17 cellular contexts compared by ENCODE assay signal in genomic region chr12:132049442-132049841, GRCh38.
A peak's percentile ranks its signal among the peaks of the same experiment; 100 is the strongest.
DNase-seq lines count a peak whose midpoint lies in the region; ATAC-seq and TF ChIP-seq lines count a peak whose summit lies in the region.
"Had no signal": no experiment of that assay in that cellular context is flagged by ENCODE, and none has a peak within 500 bp of the region (broad histone marks: within the 10 kb centered on the region; RNA-seq: fewer than 3 reads in every experiment).

No MANE protein-coding gene starts in this region.

- no CpG with 5 or more reads among the region's 2 CpGs for WGBS in H9 (ENCODE audit: extremely low coverage, insufficient read length, low lambda C conversion rate)
- no CpG with 5 or more reads among the region's 2 CpGs for WGBS in mesendoderm (ENCODE audit: extremely low coverage, insufficient coverage, low lambda C conversion rate)

- TF ChIP-seq CTCF in H9 (conservative IDR thresholded peaks at IDR 0.05) (no peak), WTC11 (IDR thresholded peaks at IDR 0.05) (no peak), upper lobe of right lung (IDR thresholded peaks at IDR 0.05) (no peak)

- H3K23me2 ChIP-seq in H9 (ENCODE audit: insufficient read length, low read depth, low read length, poor library complexity, severe bottlenecking) = no peaks in the 10 kb centered on the region

- no peak overlapping the region for H3K27ac ChIP-seq in H9 (ENCODE audit: insufficient read length, low read depth, low read length)
- H3K27ac ChIP-seq in mesendoderm (ENCODE audit: low read depth, low read length) = no peak overlapping the region
- H3K27ac ChIP-seq in upper lobe of right lung = no peak overlapping the region
- no peak overlapping the region for H3K27ac ChIP-seq in effector memory CD4-positive, alpha-beta T cell (ENCODE audit: insufficient read depth, low read length, poor library complexity, severe bottlenecking)
- H3K27ac ChIP-seq: BLaER1 treated with 17β-estradiol and CSF1 and Interleukin-3, amounts not matched to agents 10 nM and 100 nM; GM23248 had no signal

- H4K91ac ChIP-seq in H9 (ENCODE audit: insufficient read length, low read depth, low read length) = peak overlapping the region; percentile 39

- no peaks in the 10 kb centered on the region for H4K20me1 ChIP-seq in H9 (ENCODE audit: control insufficient read depth, insufficient read depth, insufficient read length)

- H2BK12ac ChIP-seq in H9 (ENCODE audit: insufficient read length, low read depth, low read length) = no peak overlapping the region

- no peak overlapping the region for H3K18ac ChIP-seq in H9 (ENCODE audit: insufficient read length, low read depth, low read length)
- H3K18ac ChIP-seq in mesendoderm (ENCODE audit: low read length) = no peak overlapping the region

- H3K56ac ChIP-seq in H9 (ENCODE audit: insufficient read length, low read depth, low read length) (no peak overlapping the region), mesendoderm (ENCODE audit: low read length) (no peak overlapping the region)

- CTCF ChIA-PET in WTC11 (lab: Charles Lee) = no interaction called here
- CTCF ChIA-PET in activated CD8-positive, alpha-beta memory T cell treated with anti-CD3 and anti-CD28 coated beads, Interleukin-2, amount 10 ng/mL, durations not matched to agents 7 days and 5 days (lab: Charles Lee) = no interaction called here

- H3K14ac ChIP-seq in H9 (ENCODE audit: insufficient read depth, low read length) = no peak overlapping the region

- H3K27me3 Mint-ChIP-seq in H9 (ENCODE audit: low read depth) = no peaks in the 10 kb centered on the region
- H3K27me3 Mint-ChIP-seq in WTC11 (ENCODE audit: low read depth) = no peaks in the 10 kb centered on the region
- no peaks in the 10 kb centered on the region for H3K27me3 Mint-ChIP-seq in activated CD8-positive, alpha-beta memory T cell treated with anti-CD3 and anti-CD28 coated beads, Interleukin-2, amount 10 ng/mL, durations not matched to agents 7 days and 5 days
- H3K27me3 Mint-ChIP-seq in immature natural killer cell (ENCODE audit: low read depth in 3 of 3) = peaks cover 0 to 3% (median 1%) of the 10 kb centered on the region in 3 donors
- H3K27me3 Mint-ChIP-seq: B cell; CD4-positive, CD25-positive, alpha-beta regulatory T cell had no signal

- H3K9me3 ChIP-seq in H9 (ENCODE audit: control insufficient read depth, low read depth, low read length) = no peaks in the 10 kb centered on the region
- H3K9me3 ChIP-seq in upper lobe of right lung = no peaks in the 10 kb centered on the region
- H3K9me3 ChIP-seq in effector memory CD4-positive, alpha-beta T cell (ENCODE audit: control insufficient read depth, low read length) = no peaks in the 10 kb centered on the region

- POLR2A ChIA-PET in WTC11 (lab: Charles Lee) = no interaction called here

- no peak overlapping the region for H2BK15ac ChIP-seq in H9 (ENCODE audit: low read depth, low read length)
- H2BK15ac ChIP-seq in mesendoderm (replicated peaks; ENCODE audit: low read depth) = no peak overlapping the region

- peak overlapping the region; percentile 1 for H4K5ac ChIP-seq in H9 (ENCODE audit: insufficient read length, low read depth, low read length)
- no peak overlapping the region for H4K5ac ChIP-seq in mesendoderm (ENCODE audit: low read length)

- H2AK5ac ChIP-seq in H9 (ENCODE audit: insufficient read length, low read length) = no peak overlapping the region
- no peak overlapping the region for H2AK5ac ChIP-seq in mesendoderm (ENCODE audit: low read length)

- H3K79me2 ChIP-seq in H9 (ENCODE audit: insufficient read depth, low read length) = peaks cover 5% of the 10 kb centered on the region
- no peaks in the 10 kb centered on the region for H3K79me2 ChIP-seq in mesendoderm (ENCODE audit: control insufficient read depth, insufficient read depth, low read length)

- H3K4ac ChIP-seq in H9 (ENCODE audit: low read depth, low read length) (no peak overlapping the region; the same call in 1 of the 2 replicates), mesendoderm (ENCODE audit: low read depth, low read length) (no peak overlapping the region)

- H2AFZ ChIP-seq in H9 (ENCODE audit: low read length) = no peak overlapping the region
- H2AFZ ChIP-seq: GM23248 had no signal

- no peak for DNase-seq in H9
- no peak for DNase-seq in WTC11 (ENCODE audit: low spot score)
- no peak for DNase-seq in mesendoderm
- DNase-seq in upper lobe of right lung = peak; percentile 31
- no peak for DNase-seq in effector memory CD4-positive, alpha-beta T cell
- no peak for DNase-seq in activated CD8-positive, alpha-beta memory T cell treated with anti-CD3 and anti-CD28 coated beads, Interleukin-2, amount 10 ng/mL, durations not matched to agents 7 days and 5 days
- no peak for DNase-seq in immature natural killer cell
- DNase-seq: CD4-positive, CD25-positive, alpha-beta regulatory T cell; CD8-positive, alpha-beta memory T cell; COR-L47; DMS 273 treated with DMSO at 0.1 percent for 48 hours; DND-41; EL; GM23248; H7 had no signal

- no peak overlapping the region for H3K4me2 ChIP-seq in H9 (ENCODE audit: insufficient read depth, insufficient read length, low read length)
- no peak overlapping the region for H3K4me2 ChIP-seq in mesendoderm (ENCODE audit: low read length)
- H3K4me2 ChIP-seq: BLaER1 treated with 17β-estradiol and CSF1 and Interleukin-3, amounts not matched to agents 10 nM and 100 nM had no signal

- H3K9ac ChIP-seq in H9 (ENCODE audit: extremely low read depth, insufficient read length, low read length) (no peak overlapping the region), mesendoderm (ENCODE audit: low read length) (no peak overlapping the region)
- H3K9ac ChIP-seq: BLaER1 treated with 17β-estradiol and CSF1 and Interleukin-3, amounts not matched to agents 10 nM and 100 nM; GM23248 had no signal

- peaks cover 66 to 86% (median 80%) of the 10 kb centered on the region in 3 experiments for H3K36me3 Mint-ChIP-seq in H9 (ENCODE audit: insufficient read depth in 1 of 3, low read depth in 3 of 3)
- H3K36me3 Mint-ChIP-seq in WTC11 = peaks cover 92% of the 10 kb centered on the region
- H3K36me3 Mint-ChIP-seq in activated CD8-positive, alpha-beta memory T cell treated with anti-CD3 and anti-CD28 coated beads, Interleukin-2, amount 10 ng/mL, durations not matched to agents 7 days and 5 days = peaks cover 48% of the 10 kb centered on the region
- peaks cover 30 to 67% (median 34%) of the 10 kb centered on the region in 3 donors for H3K36me3 Mint-ChIP-seq in immature natural killer cell

- H3K79me1 ChIP-seq in H9 (ENCODE audit: insufficient read depth, low read depth, low read length, poor library complexity, severe bottlenecking) (no peaks in the 10 kb centered on the region), mesendoderm (ENCODE audit: low read length) (peaks cover 6% of the 10 kb centered on the region)

- no peak overlapping the region for H3K23ac ChIP-seq in H9 (ENCODE audit: insufficient read length, low read depth, low read length)
- no peak overlapping the region for H3K23ac ChIP-seq in mesendoderm (ENCODE audit: low read length)

- peaks cover 3 to 8% of the 10 kb centered on the region in 2 experiments; a peak in 3 of 5 replicates for H3K9me3 Mint-ChIP-seq in H9
- peaks cover 17% of the 10 kb centered on the region for H3K9me3 Mint-ChIP-seq in WTC11
- no peaks in the 10 kb centered on the region for H3K9me3 Mint-ChIP-seq in activated CD8-positive, alpha-beta memory T cell treated with anti-CD3 and anti-CD28 coated beads, Interleukin-2, amount 10 ng/mL, durations not matched to agents 7 days and 5 days (ENCODE audit: low read depth)
- no peaks in the 10 kb centered on the region for H3K9me3 Mint-ChIP-seq in immature natural killer cell
- H3K9me3 Mint-ChIP-seq: CD4-positive, CD25-positive, alpha-beta regulatory T cell; CD8-positive, alpha-beta memory T cell had no signal

- H2BK20ac ChIP-seq in H9 (ENCODE audit: low read depth, low read length, poor library complexity, severe bottlenecking) = no peak overlapping the region

- intact Hi-C loops in upper lobe of right lung (cut with DNase I) = no loop called here

- H3K4me3 ChIP-seq in mesendoderm (ENCODE audit: low read length) = no peak overlapping the region
- H3K4me3 ChIP-seq in upper lobe of right lung = no peak overlapping the region
- no peak overlapping the region for H3K4me3 ChIP-seq in effector memory CD4-positive, alpha-beta T cell (ENCODE audit: insufficient read depth, low read depth, low read length, poor library complexity, severe bottlenecking)
- H3K4me3 ChIP-seq: BLaER1 treated with 17β-estradiol and CSF1 and Interleukin-3, amounts not matched to agents 10 nM and 100 nM; GM23248 had no signal

- H3T11ph ChIP-seq in H9 (ENCODE audit: low read length) = no peak overlapping the region

- ATAC-seq in WTC11 (no peak), upper lobe of right lung (no peak)
- no peak for ATAC-seq in activated CD8-positive, alpha-beta memory T cell treated with anti-CD3 and anti-CD28 coated beads, Interleukin-2, amount 10 ng/mL, durations not matched to agents 7 days and 5 days

- H3K27me3 ChIP-seq in H9 (ENCODE audit: insufficient read depth, low read length) = no peaks in the 10 kb centered on the region
- no peaks in the 10 kb centered on the region for H3K27me3 ChIP-seq in mesendoderm (ENCODE audit: insufficient read depth, low read length, poor library complexity)
- H3K27me3 ChIP-seq in upper lobe of right lung = no peaks in the 10 kb centered on the region
- H3K27me3 ChIP-seq in effector memory CD4-positive, alpha-beta T cell (replicated peaks; ENCODE audit: control insufficient read depth, insufficient read depth, low read length, poor library complexity, severe bottlenecking) = no peaks in the 10 kb centered on the region

- peaks cover 9% of the 10 kb centered on the region; the same call in 1 of the 2 replicates for H3K4me1 ChIP-seq in H9 (ENCODE audit: insufficient read depth, low read length)
- H3K4me1 ChIP-seq in mesendoderm (ENCODE audit: control insufficient read depth, low read depth, low read length) = peaks cover 2% of the 10 kb centered on the region
- no peaks in the 10 kb centered on the region for H3K4me1 ChIP-seq in upper lobe of right lung
- H3K4me1 ChIP-seq in effector memory CD4-positive, alpha-beta T cell (ENCODE audit: control insufficient read depth, insufficient read depth, low read length, poor library complexity, severe bottlenecking) = no peaks in the 10 kb centered on the region

- peak overlapping the region in 2 of 3 experiments; percentile 49 to 63; a peak in 4 of 7 replicates for H3K27ac Mint-ChIP-seq in H9
- H3K27ac Mint-ChIP-seq in WTC11 = peak overlapping the region; percentile 71
- H3K27ac Mint-ChIP-seq in activated CD8-positive, alpha-beta memory T cell treated with anti-CD3 and anti-CD28 coated beads, Interleukin-2, amount 10 ng/mL, durations not matched to agents 7 days and 5 days = no peak overlapping the region
- H3K27ac Mint-ChIP-seq in immature natural killer cell = no peak overlapping the region
- H3K27ac Mint-ChIP-seq: B cell had no signal

- H2BK5ac ChIP-seq in H9 (ENCODE audit: insufficient read length, low read length) (peak overlapping the region; percentile 54), mesendoderm (ENCODE audit: low read length) (peak overlapping the region; percentile 2)

- H3K4me3 Mint-ChIP-seq in H9 (no peak overlapping the region), WTC11 (no peak overlapping the region), immature natural killer cell (no peak overlapping the region)
- no peak overlapping the region for H3K4me3 Mint-ChIP-seq in activated CD8-positive, alpha-beta memory T cell treated with anti-CD3 and anti-CD28 coated beads, Interleukin-2, amount 10 ng/mL, durations not matched to agents 7 days and 5 days
- H3K4me3 Mint-ChIP-seq: B cell; CD4-positive, CD25-positive, alpha-beta regulatory T cell; CD8-positive, alpha-beta memory T cell had no signal

- H2BK120ac ChIP-seq in H9 (ENCODE audit: low read depth, low read length, poor library complexity, severe bottlenecking) = no peak overlapping the region
- no peak overlapping the region for H2BK120ac ChIP-seq in mesendoderm (ENCODE audit: low read depth, low read length)

- H4K8ac ChIP-seq in H9 (replicated peaks; ENCODE audit: insufficient read length, low read depth, low read length) (no peak overlapping the region), mesendoderm (ENCODE audit: low read depth, low read length) (no peak overlapping the region)

- peaks cover 20 to 29% of the 10 kb centered on the region in 2 experiments for H3K4me1 Mint-ChIP-seq in H9
- H3K4me1 Mint-ChIP-seq in WTC11 = peaks cover 30% of the 10 kb centered on the region
- H3K4me1 Mint-ChIP-seq in activated CD8-positive, alpha-beta memory T cell treated with anti-CD3 and anti-CD28 coated beads, Interleukin-2, amount 10 ng/mL, durations not matched to agents 7 days and 5 days = no peaks in the 10 kb centered on the region
- H3K4me1 Mint-ChIP-seq in immature natural killer cell = no peaks in the 10 kb centered on the region

- peaks cover 15% of the 10 kb centered on the region for H3K36me3 ChIP-seq in mesendoderm (ENCODE audit: control insufficient read depth, insufficient read depth, low read length)
- H3K36me3 ChIP-seq in upper lobe of right lung = peaks cover 87% of the 10 kb centered on the region
- H3K36me3 ChIP-seq in effector memory CD4-positive, alpha-beta T cell (ENCODE audit: control insufficient read depth, insufficient read depth, low read length) = peaks cover 74% of the 10 kb centered on the region

Comparison
In these comparisons a context has a peak if more than half of its experiments do, and no peak if none do; other contexts are left out.
1. H3K27ac Mint-ChIP-seq: peak in H9 (2 of 3) and WTC11 (single experiment); none in activated CD8-positive, alpha-beta memory T cell treated with anti-CD3 and anti-CD28 coated beads, Interleukin-2, amount 10 ng/mL, durations not matched to agents 7 days and 5 days (single experiment) and immature natural killer cell (0 of 6).